ENCODE assay signal across 1 cellular context in the genomic region with DNA sequence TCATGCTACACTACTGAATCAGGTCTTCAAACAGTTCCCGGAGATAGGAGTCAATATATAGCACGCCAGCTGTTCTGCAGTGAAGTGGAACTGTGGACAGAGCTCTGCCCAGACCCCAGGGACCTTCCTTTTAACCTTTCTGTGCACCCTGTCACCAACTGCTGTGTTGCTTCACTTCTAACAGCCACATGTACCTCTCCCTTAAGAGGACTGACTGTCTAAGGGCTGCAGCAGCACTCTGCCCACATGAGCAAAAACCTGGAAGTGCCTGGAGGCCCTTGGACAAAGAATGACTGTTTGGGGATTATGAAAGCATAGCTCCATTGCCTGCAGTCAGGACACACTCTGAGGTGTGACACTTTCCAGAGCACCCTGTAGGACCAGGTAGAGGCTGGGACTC.
TF ChIP-seq lines count a peak whose summit lies in the region.

No MANE protein-coding gene starts in this region.

TF ChIP-seq in HepG2, 621 proteins besides CTCF, POLR2A, EP300 and RAD21 (continued from another document):
- TF ChIP-seq, protein P1, sequence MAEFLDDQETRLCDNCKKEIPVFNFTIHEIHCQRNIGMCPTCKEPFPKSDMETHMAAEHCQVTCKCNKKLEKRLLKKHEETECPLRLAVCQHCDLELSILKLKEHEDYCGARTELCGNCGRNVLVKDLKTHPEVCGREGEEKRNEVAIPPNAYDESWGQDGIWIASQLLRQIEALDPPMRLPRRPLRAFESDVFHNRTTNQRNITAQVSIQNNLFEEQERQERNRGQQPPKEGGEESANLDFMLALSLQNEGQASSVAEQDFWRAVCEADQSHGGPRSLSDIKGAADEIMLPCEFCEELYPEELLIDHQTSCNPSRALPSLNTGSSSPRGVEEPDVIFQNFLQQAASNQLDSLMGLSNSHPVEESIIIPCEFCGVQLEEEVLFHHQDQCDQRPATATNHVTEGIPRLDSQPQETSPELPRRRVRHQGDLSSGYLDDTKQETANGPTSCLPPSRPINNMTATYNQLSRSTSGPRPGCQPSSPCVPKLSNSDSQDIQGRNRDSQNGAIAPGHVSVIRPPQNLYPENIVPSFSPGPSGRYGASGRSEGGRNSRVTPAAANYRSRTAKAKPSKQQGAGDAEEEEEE (CRISPR knock-in tag; IDR thresholded peaks at IDR 0.05; ENCODE audit: borderline replicate concordance) = no peak
- no peak for TF ChIP-seq ELF1 (CRISPR knock-in tag; IDR thresholded peaks at IDR 0.05)
- TF ChIP-seq, protein P2, sequence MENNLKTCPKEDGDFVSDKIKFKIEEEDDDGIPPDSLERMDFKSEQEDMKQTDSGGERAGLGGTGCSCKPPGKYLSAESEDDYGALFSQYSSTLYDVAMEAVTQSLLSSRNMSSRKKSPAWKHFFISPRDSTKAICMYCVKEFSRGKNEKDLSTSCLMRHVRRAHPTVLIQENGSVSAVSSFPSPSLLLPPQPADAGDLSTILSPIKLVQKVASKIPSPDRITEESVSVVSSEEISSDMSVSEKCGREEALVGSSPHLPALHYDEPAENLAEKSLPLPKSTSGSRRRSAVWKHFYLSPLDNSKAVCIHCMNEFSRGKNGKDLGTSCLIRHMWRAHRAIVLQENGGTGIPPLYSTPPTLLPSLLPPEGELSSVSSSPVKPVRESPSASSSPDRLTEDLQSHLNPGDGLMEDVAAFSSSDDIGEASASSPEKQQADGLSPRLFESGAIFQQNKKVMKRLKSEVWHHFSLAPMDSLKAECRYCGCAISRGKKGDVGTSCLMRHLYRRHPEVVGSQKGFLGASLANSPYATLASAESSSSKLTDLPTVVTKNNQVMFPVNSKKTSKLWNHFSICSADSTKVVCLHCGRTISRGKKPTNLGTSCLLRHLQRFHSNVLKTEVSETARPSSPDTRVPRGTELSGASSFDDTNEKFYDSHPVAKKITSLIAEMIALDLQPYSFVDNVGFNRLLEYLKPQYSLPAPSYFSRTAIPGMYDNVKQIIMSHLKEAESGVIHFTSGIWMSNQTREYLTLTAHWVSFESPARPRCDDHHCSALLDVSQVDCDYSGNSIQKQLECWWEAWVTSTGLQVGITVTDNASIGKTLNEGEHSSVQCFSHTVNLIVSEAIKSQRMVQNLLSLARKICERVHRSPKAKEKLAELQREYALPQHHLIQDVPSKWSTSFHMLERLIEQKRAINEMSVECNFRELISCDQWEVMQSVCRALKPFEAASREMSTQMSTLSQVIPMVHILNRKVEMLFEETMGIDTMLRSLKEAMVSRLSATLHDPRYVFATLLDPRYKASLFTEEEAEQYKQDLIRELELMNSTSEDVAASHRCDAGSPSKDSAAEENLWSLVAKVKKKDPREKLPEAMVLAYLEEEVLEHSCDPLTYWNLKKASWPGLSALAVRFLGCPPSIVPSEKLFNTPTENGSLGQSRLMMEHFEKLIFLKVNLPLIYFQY (CRISPR knock-in tag; IDR thresholded peaks at IDR 0.05; ENCODE audit: borderline replicate concordance) = no peak
- TF ChIP-seq KMT2A (CRISPR knock-in tag; IDR thresholded peaks at IDR 0.05) = no peak
- TF ChIP-seq SMAD1 (CRISPR knock-in tag; IDR thresholded peaks at IDR 0.05; ENCODE audit: borderline replicate concordance, low read depth) = no peak
- TF ChIP-seq NR1H2 (CRISPR knock-in tag; IDR thresholded peaks at IDR 0.05; ENCODE audit: borderline replicate concordance, low read depth) = no peak
- TF ChIP-seq, protein P3, sequence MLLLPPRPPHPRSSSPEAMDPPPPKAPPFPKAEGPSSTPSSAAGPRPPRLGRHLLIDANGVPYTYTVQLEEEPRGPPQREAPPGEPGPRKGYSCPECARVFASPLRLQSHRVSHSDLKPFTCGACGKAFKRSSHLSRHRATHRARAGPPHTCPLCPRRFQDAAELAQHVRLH (CRISPR knock-in tag; IDR thresholded peaks at IDR 0.05; ENCODE audit: borderline replicate concordance, low read depth) = no peak
- no peak for TF ChIP-seq ZNF615 (CRISPR knock-in tag; IDR thresholded peaks at IDR 0.05; ENCODE audit: borderline replicate concordance)
- no peak for TF ChIP-seq PHF5A (CRISPR knock-in tag; IDR thresholded peaks at IDR 0.05; ENCODE audit: low read depth, unreplicated experiment)
- TF ChIP-seq REL (CRISPR knock-in tag; conservative IDR thresholded peaks at IDR 0.05) = no peak
- no peak for TF ChIP-seq HDAC2 (CRISPR knock-in tag; IDR thresholded peaks at IDR 0.05)
- no peak for TF ChIP-seq ZBTB21 (CRISPR knock-in tag; IDR thresholded peaks at IDR 0.05)
- TF ChIP-seq, protein P4, sequence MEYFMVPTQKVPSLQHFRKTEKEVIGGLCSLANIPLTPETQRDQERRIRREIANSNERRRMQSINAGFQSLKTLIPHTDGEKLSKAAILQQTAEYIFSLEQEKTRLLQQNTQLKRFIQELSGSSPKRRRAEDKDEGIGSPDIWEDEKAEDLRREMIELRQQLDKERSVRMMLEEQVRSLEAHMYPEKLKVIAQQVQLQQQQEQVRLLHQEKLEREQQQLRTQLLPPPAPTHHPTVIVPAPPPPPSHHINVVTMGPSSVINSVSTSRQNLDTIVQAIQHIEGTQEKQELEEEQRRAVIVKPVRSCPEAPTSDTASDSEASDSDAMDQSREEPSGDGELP (IDR thresholded peaks at IDR 0.05; ENCODE audit: borderline replicate concordance, low read depth) = no peak
- TF ChIP-seq, protein P5, sequence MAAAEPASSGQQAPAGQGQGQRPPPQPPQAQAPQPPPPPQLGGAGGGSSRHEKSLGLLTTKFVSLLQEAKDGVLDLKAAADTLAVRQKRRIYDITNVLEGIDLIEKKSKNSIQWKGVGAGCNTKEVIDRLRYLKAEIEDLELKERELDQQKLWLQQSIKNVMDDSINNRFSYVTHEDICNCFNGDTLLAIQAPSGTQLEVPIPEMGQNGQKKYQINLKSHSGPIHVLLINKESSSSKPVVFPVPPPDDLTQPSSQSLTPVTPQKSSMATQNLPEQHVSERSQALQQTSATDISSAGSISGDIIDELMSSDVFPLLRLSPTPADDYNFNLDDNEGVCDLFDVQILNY (CRISPR knock-in tag; conservative IDR thresholded peaks at IDR 0.05) = no peak
